In the genomic region with DNA sequence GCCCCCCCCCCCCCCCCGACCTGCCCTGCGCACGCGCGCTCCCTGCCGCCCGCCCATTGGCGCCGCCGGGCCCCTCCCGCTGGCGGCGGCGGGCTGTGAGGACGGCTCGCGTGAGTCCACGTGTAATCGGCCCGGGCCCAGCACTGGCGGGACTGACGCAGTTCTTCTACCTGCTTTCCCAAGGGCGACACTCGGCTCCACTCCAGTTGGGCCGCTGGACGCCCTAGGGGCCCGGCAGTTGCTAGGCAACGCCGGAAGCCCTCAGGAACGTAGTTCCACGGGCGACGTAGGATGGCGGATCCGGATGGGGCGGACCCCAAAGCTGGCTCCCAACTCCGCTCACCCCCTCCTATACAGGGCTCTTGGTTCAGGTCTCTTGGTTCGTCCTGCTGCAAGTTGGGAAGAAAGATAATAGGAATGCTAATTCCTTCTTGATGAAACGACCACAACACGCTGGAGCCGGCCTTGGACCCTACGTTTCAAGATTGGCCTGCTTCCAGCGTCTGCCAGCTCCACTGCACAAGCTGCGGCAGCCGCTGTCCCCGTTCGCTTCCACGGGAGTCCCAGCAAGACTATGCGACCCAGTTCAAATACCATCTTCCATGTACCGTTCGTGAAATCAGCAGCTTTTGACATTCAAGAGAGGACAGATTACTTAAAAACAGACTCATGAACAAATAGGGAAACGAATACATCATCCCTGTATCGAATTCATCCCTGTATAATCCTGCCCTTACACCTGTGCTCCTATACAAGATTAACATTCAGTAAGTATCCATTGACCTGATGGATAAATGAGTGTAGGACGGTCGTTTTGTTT, we compare ENCODE assay signal across 1 cellular context.
TF ChIP-seq lines count a peak whose summit lies in the region.

No MANE protein-coding gene starts in this region.

TF ChIP-seq in HEK293, 187 proteins besides CTCF, POLR2A, EP300 and RAD21 (continued from another document):
- TF ChIP-seq, protein P1, sequence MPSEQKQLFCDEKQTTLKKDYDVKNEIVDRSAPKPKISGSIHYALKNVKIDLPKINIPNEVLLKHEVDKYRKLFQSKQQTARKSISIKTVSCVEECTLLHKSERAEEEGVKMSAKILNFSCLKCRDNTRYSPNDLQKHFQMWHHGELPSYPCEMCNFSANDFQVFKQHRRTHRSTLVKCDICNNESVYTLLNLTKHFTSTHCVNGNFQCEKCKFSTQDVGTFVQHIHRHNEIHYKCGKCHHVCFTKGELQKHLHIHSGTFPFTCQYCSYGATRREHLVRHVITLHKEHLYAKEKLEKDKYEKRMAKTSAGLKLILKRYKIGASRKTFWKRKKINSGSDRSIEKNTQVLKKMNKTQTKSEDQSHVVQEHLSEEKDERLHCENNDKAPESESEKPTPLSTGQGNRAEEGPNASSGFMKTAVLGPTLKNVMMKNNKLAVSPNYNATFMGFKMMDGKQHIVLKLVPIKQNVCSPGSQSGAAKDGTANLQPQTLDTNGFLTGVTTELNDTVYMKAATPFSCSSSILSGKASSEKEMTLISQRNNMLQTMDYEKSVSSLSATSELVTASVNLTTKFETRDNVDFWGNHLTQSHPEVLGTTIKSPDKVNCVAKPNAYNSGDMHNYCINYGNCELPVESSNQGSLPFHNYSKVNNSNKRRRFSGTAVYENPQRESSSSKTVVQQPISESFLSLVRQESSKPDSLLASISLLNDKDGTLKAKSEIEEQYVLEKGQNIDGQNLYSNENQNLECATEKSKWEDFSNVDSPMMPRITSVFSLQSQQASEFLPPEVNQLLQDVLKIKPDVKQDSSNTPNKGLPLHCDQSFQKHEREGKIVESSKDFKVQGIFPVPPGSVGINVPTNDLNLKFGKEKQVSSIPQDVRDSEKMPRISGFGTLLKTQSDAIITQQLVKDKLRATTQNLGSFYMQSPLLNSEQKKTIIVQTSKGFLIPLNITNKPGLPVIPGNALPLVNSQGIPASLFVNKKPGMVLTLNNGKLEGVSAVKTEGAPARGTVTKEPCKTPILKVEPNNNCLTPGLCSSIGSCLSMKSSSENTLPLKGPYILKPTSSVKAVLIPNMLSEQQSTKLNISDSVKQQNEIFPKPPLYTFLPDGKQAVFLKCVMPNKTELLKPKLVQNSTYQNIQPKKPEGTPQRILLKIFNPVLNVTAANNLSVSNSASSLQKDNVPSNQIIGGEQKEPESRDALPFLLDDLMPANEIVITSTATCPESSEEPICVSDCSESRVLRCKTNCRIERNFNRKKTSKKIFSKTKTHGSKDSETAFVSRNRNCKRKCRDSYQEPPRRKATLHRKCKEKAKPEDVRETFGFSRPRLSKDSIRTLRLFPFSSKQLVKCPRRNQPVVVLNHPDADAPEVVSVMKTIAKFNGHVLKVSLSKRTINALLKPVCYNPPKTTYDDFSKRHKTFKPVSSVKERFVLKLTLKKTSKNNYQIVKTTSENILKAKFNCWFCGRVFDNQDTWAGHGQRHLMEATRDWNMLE (tag by site-specific recombination; conservative IDR thresholded peaks at IDR 0.05; ENCODE audit: low read depth), result peak; percentile 49; the same call in 1 of the 2 replicates
- TF ChIP-seq SALL2 (tag by site-specific recombination; IDR thresholded peaks at IDR 0.05; ENCODE audit: borderline replicate concordance) (no peak), ZNF248 (tag by site-specific recombination; IDR thresholded peaks at IDR 0.05) (no peak), ZNF843 (tag by site-specific recombination; IDR thresholded peaks at IDR 0.05) (no peak), ATF2 (tag by site-specific recombination; IDR thresholded peaks at IDR 0.05; ENCODE audit: low read depth) (no peak), ZSCAN30 (tag by site-specific recombination; IDR thresholded peaks at IDR 0.05) (peak; percentile 88), PRDM2 (tag by site-specific recombination; IDR thresholded peaks at IDR 0.05; ENCODE audit: borderline replicate concordance) (no peak), ZFP41 (tag by site-specific recombination; IDR thresholded peaks at IDR 0.05; ENCODE audit: borderline replicate concordance) (no peak), ZBTB44 (tag by site-specific recombination; IDR thresholded peaks at IDR 0.05) (no peak), ZNF202 (tag by site-specific recombination; IDR thresholded peaks at IDR 0.05; ENCODE audit: borderline replicate concordance) (no peak), HOXD13 (CRISPR knock-in tag; IDR thresholded peaks at IDR 0.05; ENCODE audit: borderline replicate concordance) (no peak), ZNF302 (tag by site-specific recombination; IDR thresholded peaks at IDR 0.05; ENCODE audit: low read depth) (no peak), ZNF184 (tag by site-specific recombination; IDR thresholded peaks at IDR 0.05) (no peak), ZNF830 (tag by site-specific recombination; IDR thresholded peaks at IDR 0.05; ENCODE audit: low read depth) (no peak), FEZF1 (tag by site-specific recombination; IDR thresholded peaks at IDR 0.05) (no peak), ZNF561 (tag by site-specific recombination; IDR thresholded peaks at IDR 0.05; ENCODE audit: borderline replicate concordance) (no peak), BCL11A (tag by site-specific recombination; IDR thresholded peaks at IDR 0.05; ENCODE audit: low read depth) (no peak), ZNF48 (tag by site-specific recombination; IDR thresholded peaks at IDR 0.05) (no peak), ZNF16 (tag by site-specific recombination; IDR thresholded peaks at IDR 0.05; ENCODE audit: low read depth) (no peak), ZNF391 (tag by site-specific recombination; IDR thresholded peaks at IDR 0.05; ENCODE audit: borderline replicate concordance, low read depth) (peak; percentile 11; the same call in 1 of the 2 replicates), ZNF211 (tag by site-specific recombination; IDR thresholded peaks at IDR 0.05; ENCODE audit: low read depth) (no peak), ZNF311 (tag by site-specific recombination; IDR thresholded peaks at IDR 0.05; ENCODE audit: borderline replicate concordance) (no peak), SCRT2 (tag by site-specific recombination; IDR thresholded peaks at IDR 0.05) (no peak), ZNF114 (tag by site-specific recombination; IDR thresholded peaks at IDR 0.05) (no peak), ZNF140 (tag by site-specific recombination; IDR thresholded peaks at IDR 0.05) (no peak)
- TF ChIP-seq, protein P2, sequence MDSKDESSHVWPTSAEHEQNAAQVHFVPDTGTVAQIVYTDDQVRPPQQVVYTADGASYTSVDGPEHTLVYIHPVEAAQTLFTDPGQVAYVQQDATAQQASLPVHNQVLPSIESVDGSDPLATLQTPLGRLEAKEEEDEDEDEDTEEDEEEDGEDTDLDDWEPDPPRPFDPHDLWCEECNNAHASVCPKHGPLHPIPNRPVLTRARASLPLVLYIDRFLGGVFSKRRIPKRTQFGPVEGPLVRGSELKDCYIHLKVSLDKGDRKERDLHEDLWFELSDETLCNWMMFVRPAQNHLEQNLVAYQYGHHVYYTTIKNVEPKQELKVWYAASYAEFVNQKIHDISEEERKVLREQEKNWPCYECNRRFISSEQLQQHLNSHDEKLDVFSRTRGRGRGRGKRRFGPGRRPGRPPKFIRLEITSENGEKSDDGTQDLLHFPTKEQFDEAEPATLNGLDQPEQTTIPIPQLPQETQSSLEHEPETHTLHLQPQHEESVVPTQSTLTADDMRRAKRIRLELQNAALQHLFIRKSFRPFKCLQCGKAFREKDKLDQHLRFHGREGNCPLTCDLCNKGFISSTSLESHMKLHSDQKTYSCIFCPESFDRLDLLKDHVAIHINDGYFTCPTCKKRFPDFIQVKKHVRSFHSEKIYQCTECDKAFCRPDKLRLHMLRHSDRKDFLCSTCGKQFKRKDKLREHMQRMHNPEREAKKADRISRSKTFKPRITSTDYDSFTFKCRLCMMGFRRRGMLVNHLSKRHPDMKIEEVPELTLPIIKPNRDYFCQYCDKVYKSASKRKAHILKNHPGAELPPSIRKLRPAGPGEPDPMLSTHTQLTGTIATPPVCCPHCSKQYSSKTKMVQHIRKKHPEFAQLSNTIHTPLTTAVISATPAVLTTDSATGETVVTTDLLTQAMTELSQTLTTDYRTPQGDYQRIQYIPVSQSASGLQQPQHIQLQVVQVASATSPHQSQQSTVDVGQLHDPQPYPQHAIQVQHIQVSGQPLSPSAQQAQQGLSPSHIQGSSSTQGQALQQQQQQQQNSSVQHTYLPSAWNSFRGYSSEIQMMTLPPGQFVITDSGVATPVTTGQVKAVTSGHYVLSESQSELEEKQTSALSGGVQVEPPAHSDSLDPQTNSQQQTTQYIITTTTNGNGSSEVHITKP (tag by site-specific recombination; IDR thresholded peaks at IDR 0.05), result peak; percentile 85
- TF ChIP-seq, protein P3, sequence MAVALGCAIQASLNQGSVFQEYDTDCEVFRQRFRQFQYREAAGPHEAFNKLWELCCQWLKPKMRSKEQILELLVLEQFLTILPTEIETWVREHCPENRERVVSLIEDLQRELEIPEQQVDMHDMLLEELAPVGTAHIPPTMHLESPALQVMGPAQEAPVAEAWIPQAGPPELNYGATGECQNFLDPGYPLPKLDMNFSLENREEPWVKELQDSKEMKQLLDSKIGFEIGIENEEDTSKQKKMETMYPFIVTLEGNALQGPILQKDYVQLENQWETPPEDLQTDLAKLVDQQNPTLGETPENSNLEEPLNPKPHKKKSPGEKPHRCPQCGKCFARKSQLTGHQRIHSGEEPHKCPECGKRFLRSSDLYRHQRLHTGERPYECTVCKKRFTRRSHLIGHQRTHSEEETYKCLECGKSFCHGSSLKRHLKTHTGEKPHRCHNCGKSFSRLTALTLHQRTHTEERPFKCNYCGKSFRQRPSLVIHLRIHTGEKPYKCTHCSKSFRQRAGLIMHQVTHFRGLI (tag by site-specific recombination; IDR thresholded peaks at IDR 0.05), result no peak
